ENCODE assay signal across 1 cellular context in the genomic region with DNA sequence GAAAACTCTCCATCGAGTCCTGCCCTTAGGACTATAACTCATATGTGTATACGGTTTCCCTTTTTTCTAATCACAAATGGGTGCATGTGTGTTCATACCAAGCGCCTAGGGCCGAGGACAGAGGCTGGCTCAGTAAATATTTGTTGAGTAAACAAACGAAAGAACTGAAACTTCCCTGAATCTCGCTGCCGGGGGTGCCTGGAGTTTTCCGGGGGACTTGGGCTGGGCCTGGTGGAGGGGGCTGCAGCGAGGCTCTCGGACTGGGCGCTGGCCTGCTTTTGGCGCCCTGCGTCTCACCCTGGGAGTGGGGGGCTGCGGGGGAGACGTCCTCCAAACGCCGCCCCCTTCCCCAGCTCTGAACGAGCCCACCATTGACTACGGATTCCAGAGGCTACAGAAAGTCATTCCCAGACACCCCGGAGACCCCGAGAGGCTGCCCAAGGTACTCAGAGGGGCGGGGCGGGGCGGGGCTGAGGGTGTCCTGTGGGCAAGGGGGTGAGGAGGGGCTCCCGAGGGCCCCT.
TF ChIP-seq lines count a peak whose summit lies in the region.

No MANE protein-coding gene starts in this region.

TF ChIP-seq in K562, 482 proteins besides CTCF, POLR2A, EP300 and RAD21:
- TF ChIP-seq ZBTB7A (IDR thresholded peaks at IDR 0.05; ENCODE audit: borderline replicate concordance, control insufficient read depth, low read depth, low read length) (peak; percentile 9; the same call in 1 of the 2 replicates), ZSCAN29 (IDR thresholded peaks at IDR 0.05) (no peak)
